19 cellular contexts compared by ENCODE assay signal in genomic region chr7:120189623-120190022, GRCh38.
DNase-seq lines count a peak whose midpoint lies in the region; ATAC-seq, FAIRE-seq and TF ChIP-seq lines count a peak whose summit lies in the region.
"Had no signal": no experiment of that assay in that cellular context is flagged by ENCODE, and none has a peak within 500 bp of the region (broad histone marks: within the 10 kb centered on the region; RNA-seq: fewer than 3 reads in every experiment).

No MANE protein-coding gene starts in this region.

- H3K27ac ChIP-seq in BLaER1: no peak overlapping the region
- H3K27ac ChIP-seq in HUES48 (ENCODE audit: low read depth, low read length): peak overlapping the region; percentile 63
- H3K27ac ChIP-seq in K562 (ENCODE audit: extremely low read depth, low read depth, low read length): no peak overlapping the region
- H3K27ac ChIP-seq in neural progenitor cell: peak overlapping the region; percentile 90
- H3K27ac ChIP-seq: C4-2B had no signal

- BruUV-seq in K562 (replicated peaks; lab: Mats Ljungman, UMichigan): no TSS peak

- TF ChIP-seq RAD21 in K562 (CRISPR knock-in tag; conservative IDR thresholded peaks at IDR 0.05 in 1 of 2, IDR thresholded peaks at IDR 0.05 in 1 of 2): no peak

- H3K36me3 Mint-ChIP-seq in neural progenitor cell (no peaks in the 10 kb centered on the region), progenitor cell of endocrine pancreas (ENCODE audit: insufficient read depth) (no peaks in the 10 kb centered on the region)
- H3K36me3 Mint-ChIP-seq: CD4-positive, CD25-positive, alpha-beta regulatory T cell; CD8-positive, alpha-beta T cell had no signal

- no peaks in the 10 kb centered on the region for H3K4me1 Mint-ChIP-seq in neural progenitor cell
- peaks cover 2% of the 10 kb centered on the region for H3K4me1 Mint-ChIP-seq in progenitor cell of endocrine pancreas (ENCODE audit: low read depth)
- H3K4me1 Mint-ChIP-seq: CD4-positive, CD25-positive, alpha-beta regulatory T cell had no signal

- no peak for TF ChIP-seq EP300 in K562 (IDR thresholded peaks at IDR 0.05; ENCODE audit: low read length)

- POLR2A ChIA-PET in K562 (lab: Yijun Ruan, JAX): no interaction called here

- H3K36me3 ChIP-seq in BLaER1 (no peaks in the 10 kb centered on the region), HUES48 (ENCODE audit: control insufficient read depth, insufficient read depth, low read length) (no peaks in the 10 kb centered on the region), K562 (ENCODE audit: control insufficient read depth, insufficient read depth, low read length) (no peaks in the 10 kb centered on the region), neural progenitor cell (no peaks in the 10 kb centered on the region)

- H3K27me3 ChIP-seq in BLaER1 (no peaks in the 10 kb centered on the region), HUES48 (ENCODE audit: control insufficient read depth, insufficient read depth, low read length) (no peaks in the 10 kb centered on the region), K562 (ENCODE audit: control insufficient read depth in 2 of 2, insufficient read depth in 2 of 2, low read length in 2 of 2) (no peaks in the 10 kb centered on the region), neural progenitor cell (no peaks in the 10 kb centered on the region)

- no peak for DNase-seq in K562 (ENCODE audit: extremely low read depth in 1 of 4, low spot score in 3 of 4)
- no peak for DNase-seq in neural progenitor cell (ENCODE audit: low spot score)
- DNase-seq in progenitor cell of endocrine pancreas (ENCODE audit: low spot score, unreplicated experiment): no peak
- no peak for DNase-seq in NCI-H2227 treated with DMSO at 0.1 percent for 48 hours (lab: John Stamatoyannopoulos, UW)
- DNase-seq: 8988T; Caco-2; CD4-positive, CD25-positive, alpha-beta regulatory T cell; CD8-positive, alpha-beta T cell; DMS79; EL; GDM1; GOT3 had no signal

- H3K9me3 Mint-ChIP-seq in neural progenitor cell: no peaks in the 10 kb centered on the region
- no peaks in the 10 kb centered on the region for H3K9me3 Mint-ChIP-seq in progenitor cell of endocrine pancreas (ENCODE audit: low read depth)

- H3K9me3 ChIP-seq in BLaER1 (no peaks in the 10 kb centered on the region), HUES48 (ENCODE audit: control insufficient read depth, insufficient read depth, low read length) (no peaks in the 10 kb centered on the region), K562 (replicated peaks; ENCODE audit: control insufficient read depth, insufficient read depth, low read depth, low read length) (no peaks in the 10 kb centered on the region), neural progenitor cell (ENCODE audit: low read depth) (no peaks in the 10 kb centered on the region)
- H3K9me3 ChIP-seq: Caco-2 had no signal

- H3K79me2 ChIP-seq in K562 (ENCODE audit: control insufficient read depth, insufficient read depth, low read length): no peaks in the 10 kb centered on the region
- H3K79me2 ChIP-seq in neural progenitor cell (ENCODE audit: low read depth): no peaks in the 10 kb centered on the region

- peaks cover 17% of the 10 kb centered on the region for H3F3A ChIP-seq in neural progenitor cell (ENCODE audit: low read depth)

- no peaks in the 10 kb centered on the region for H3K9me1 ChIP-seq in K562 (ENCODE audit: control insufficient read depth, insufficient read depth, low read length)

- CTCF ChIA-PET in K562 (lab: Yijun Ruan, JAX; ENCODE audit: low intra/inter-chr PET ratio): no interaction called here

- H3K4me1 ChIP-seq in BLaER1 (peaks cover 15% of the 10 kb centered on the region), HUES48 (ENCODE audit: control insufficient read depth, insufficient read depth, low read length) (peaks cover 22% of the 10 kb centered on the region), K562 (replicated peaks in 1 of 2; ENCODE audit: control insufficient read depth in 2 of 2, insufficient read depth in 2 of 2, low read length in 2 of 2) (no peaks in the 10 kb centered on the region), neural progenitor cell (peaks cover 22% of the 10 kb centered on the region)
- H3K4me1 ChIP-seq: Caco-2 had no signal

- no peak overlapping the region for H2AFZ ChIP-seq in K562 (ENCODE audit: low read depth, low read length)
- H2AFZ ChIP-seq in neural progenitor cell (replicated peaks): no peak overlapping the region

- ATAC-seq in K562 (no peak), GM21723 (IDR thresholded peaks at IDR 0.05; ENCODE audit: unreplicated experiment) (no peak)
- ATAC-seq: CD8-positive, alpha-beta T cell; GM12878; HCT116 had no signal

- H3K4me3 Mint-ChIP-seq in neural progenitor cell: no peak overlapping the region
- no peak overlapping the region for H3K4me3 Mint-ChIP-seq in progenitor cell of endocrine pancreas (ENCODE audit: low read depth)
- H3K4me3 Mint-ChIP-seq: CD4-positive, CD25-positive, alpha-beta regulatory T cell; CD8-positive, alpha-beta T cell had no signal

- no peak for FAIRE-seq in K562 (lab: Jason Lieb, UNC)
- FAIRE-seq: GM12878, GM19239 had no signal

- H3K27me3 Mint-ChIP-seq in neural progenitor cell (ENCODE audit: insufficient read depth, low read depth): no peaks in the 10 kb centered on the region
- H3K27me3 Mint-ChIP-seq in progenitor cell of endocrine pancreas: no peaks in the 10 kb centered on the region
- H3K27me3 Mint-ChIP-seq: CD4-positive, CD25-positive, alpha-beta regulatory T cell had no signal

- H4K20me1 ChIP-seq in BLaER1 (no peaks in the 10 kb centered on the region), K562 (replicated peaks; ENCODE audit: control insufficient read depth, insufficient read depth, low read length) (no peaks in the 10 kb centered on the region), neural progenitor cell (ENCODE audit: low read depth) (no peaks in the 10 kb centered on the region)

- H3K27ac Mint-ChIP-seq in neural progenitor cell: no peak overlapping the region
- H3K27ac Mint-ChIP-seq in progenitor cell of endocrine pancreas: no peak overlapping the region
- H3K27ac Mint-ChIP-seq: CD4-positive, CD25-positive, alpha-beta regulatory T cell; CD8-positive, alpha-beta T cell had no signal

- TF ChIP-seq POLR2A in K562 (conservative IDR thresholded peaks at IDR 0.05): no peak

- in situ Hi-C loops in K562 (cut with MboI): no loop called here

- H3K4me3 ChIP-seq in BLaER1 (no peak overlapping the region), HUES48 (ENCODE audit: low read depth, low read length) (no peak overlapping the region), K562 (no peak overlapping the region), neural progenitor cell (no peak overlapping the region)
- H3K4me3 ChIP-seq: GM12878 had no signal

- intact Hi-C loops in K562 (cut with micrococcal nuclease): no loop called here

- TF ChIP-seq CTCF in K562 (IDR thresholded peaks at IDR 0.05 in 2 of 3, conservative IDR thresholded peaks at IDR 0.05 in 1 of 3; ENCODE audit: insufficient read depth in 2 of 3, low read depth in 1 of 3, low read length in 3 of 3) (no peak), neural progenitor cell (IDR thresholded peaks at IDR 0.05) (no peak), progenitor cell of endocrine pancreas (IDR thresholded peaks at IDR 0.05; ENCODE audit: unreplicated experiment) (no peak)

- H3K4me2 ChIP-seq in BLaER1: 0 out of 2 replicates have a peak overlapping the region, but pooled peaks have one; percentile 46
- no peak overlapping the region for H3K4me2 ChIP-seq in K562 (ENCODE audit: insufficient read depth, low read length)
- H3K4me2 ChIP-seq in neural progenitor cell: peak overlapping the region; percentile 53

- no peak overlapping the region for H3K9ac ChIP-seq in BLaER1
- H3K9ac ChIP-seq in HUES48 (ENCODE audit: low read depth, low read length): no peak overlapping the region
- H3K9ac ChIP-seq in K562 (ENCODE audit: insufficient read depth in 1 of 2, low read depth in 2 of 2, low read length in 2 of 2): no peak overlapping the region
- H3K9ac ChIP-seq in neural progenitor cell: no peak overlapping the region

TF ChIP-seq in K562, 482 proteins besides CTCF, POLR2A, EP300 and RAD21:
- TF ChIP-seq C11orf30 (IDR thresholded peaks at IDR 0.05; ENCODE audit: low read depth): peak; percentile 50; the same call in 1 of the 2 replicates
- TF ChIP-seq ZNF316 (IDR thresholded peaks at IDR 0.05): peak; percentile 69
- TF ChIP-seq PHF20 (IDR thresholded peaks at IDR 0.05; ENCODE audit: partially characterized antibody): no peak

Comparison
In these comparisons a context has a peak if more than half of its experiments do, and no peak if none do; other contexts are left out.
1. H3K27ac ChIP-seq: peak in HUES48 (single experiment) and neural progenitor cell (single experiment); none in BLaER1 (single experiment) and K562 (single experiment).